11 cellular contexts compared by ENCODE assay signal in the genomic region with DNA sequence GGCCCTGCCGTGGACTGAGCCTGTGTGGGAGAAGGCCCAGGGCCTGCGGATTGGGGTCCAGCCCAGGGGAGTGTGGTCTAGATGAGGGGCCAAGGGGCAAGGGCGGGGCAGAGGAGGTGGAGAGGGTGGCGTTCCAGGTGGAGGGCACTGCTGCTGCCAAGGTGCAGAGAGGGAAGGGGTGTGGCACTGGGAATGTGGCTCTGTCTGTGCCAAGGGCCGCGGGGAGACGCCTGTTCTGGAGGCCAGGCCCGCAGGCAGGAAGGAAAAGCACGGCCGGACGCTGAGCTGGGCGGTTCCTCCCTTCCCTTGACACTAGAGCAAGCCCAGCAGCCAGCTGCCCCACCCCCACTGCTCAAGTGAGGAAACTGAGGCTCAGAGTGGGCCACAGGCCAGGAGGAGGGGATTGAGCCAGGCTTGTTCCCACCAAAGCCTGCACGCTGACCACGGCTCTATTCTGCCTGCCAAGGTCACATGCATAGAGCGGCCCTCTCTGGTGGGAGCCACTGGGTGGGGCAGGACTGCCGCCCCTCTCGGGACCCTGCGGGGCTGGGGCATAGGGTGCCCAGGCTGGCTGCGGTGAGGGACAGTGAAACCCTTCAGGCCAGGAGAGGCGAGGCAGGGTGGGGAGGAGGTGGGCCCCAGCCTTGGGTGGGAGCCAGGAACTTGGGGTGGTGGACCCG. TPM values are rescaled to one million over a fixed set of nuclear protein-coding genes. Genes with fewer than 3 reads are reported as not detected.
DNase-seq lines count a peak whose midpoint lies in the region; ATAC-seq and TF ChIP-seq lines count a peak whose summit lies in the region.
"Had no signal": no experiment of that assay in that cellular context is flagged by ENCODE, and none has a peak within 500 bp of the region (broad histone marks: within the 10 kb centered on the region; RNA-seq: fewer than 3 reads in every experiment).

No MANE protein-coding gene starts in this region.

- peak overlapping the region; percentile 58 for H3K4me3 Mint-ChIP-seq in MCF 10A (ENCODE audit: unreplicated experiment)
- H3K4me3 Mint-ChIP-seq: T-helper 1 cell treated with Interleukin-12 subunit alpha and Interleukin-12 subunit beta and Interleukin-4 antibody, amounts not matched to agents 30 μg/mL and 1 μg/mL, for 36 hours had no signal

- CTCF ChIA-PET in MCF 10A (lab: Yijun Ruan, JAX), result interaction anchor here (0.6 kb wide), 1 partner anchor 33 kb away, joined by 3 read pairs; no protein-coding TSS in a partner anchor
- CTCF ChIA-PET in mammary epithelial cell (lab: Charles Lee; ENCODE audit: low non-redundant PET), result no interaction called here

- H2AFZ ChIP-seq in mammary epithelial cell (ENCODE audit: low read depth, low read length), result no peak overlapping the region

- POLR2A ChIA-PET in MCF 10A (lab: Yijun Ruan, JAX), result interaction anchor here (0.6 to 2.2 kb wide), 4 partner anchors 9 to 45 kb away, joined by 3 to 12 read pairs (median 6); no protein-coding TSS in a partner anchor

- dilution Hi-C loops in mammary epithelial cell (cut with HindIII; ENCODE audit: low sequenced_read_pairs), result no loop called here

- BruUV-seq in MCF 10A (replicated peaks; lab: Mats Ljungman, UMichigan), result no TSS peak
- no TSS peak for BruUV-seq in mammary epithelial cell (replicated peaks; lab: Mats Ljungman, UMichigan)

- peak overlapping the region; percentile 89 for H3K27ac Mint-ChIP-seq in MCF 10A (ENCODE audit: low read depth, unreplicated experiment)
- H3K27ac Mint-ChIP-seq: T-helper 1 cell treated with Interleukin-12 subunit alpha and Interleukin-12 subunit beta and Interleukin-4 antibody, amounts not matched to agents 30 μg/mL and 1 μg/mL, for 36 hours had no signal

- TF ChIP-seq CTCF in MCF 10A (IDR thresholded peaks at IDR 0.05; ENCODE audit: unreplicated experiment) (no peak), mammary epithelial cell (conservative IDR thresholded peaks at IDR 0.05 in 1 of 2, IDR thresholded peaks at IDR 0.05 in 1 of 2; ENCODE audit: extremely low read depth in 1 of 2, insufficient read depth in 1 of 2, low read depth in 1 of 2, low read length in 2 of 2) (no peak), esophagus squamous epithelium (IDR thresholded peaks at IDR 0.05) (no peak), vagina (IDR thresholded peaks at IDR 0.05) (no peak)

- H3K27me3 Mint-ChIP-seq in MCF 10A (ENCODE audit: insufficient read depth, unreplicated experiment), result no peaks in the 10 kb centered on the region

- no peak overlapping the region for H3K27ac ChIP-seq in mammary epithelial cell (ENCODE audit: insufficient read depth, low read depth, low read length)
- H3K27ac ChIP-seq in esophagus squamous epithelium, result peak overlapping the region; percentile 57 to 91 (median 78)
- H3K27ac ChIP-seq in vagina, result peak overlapping the region; percentile 81

- ATAC-seq in HG03442 (IDR thresholded peaks at IDR 0.05; ENCODE audit: unreplicated experiment), result no peak
- no peak for ATAC-seq in HG03520 (IDR thresholded peaks at IDR 0.05; ENCODE audit: unreplicated experiment)

- peak; percentile 70 for DNase-seq in MCF 10A (ENCODE audit: unreplicated experiment)
- no peak for DNase-seq in mammary epithelial cell
- no peak for DNase-seq in esophagus squamous epithelium (lab: John Stamatoyannopoulos, UW)
- DNase-seq in vagina (ENCODE audit: extremely low spot score in 2 of 2), result no peak
- no peak for DNase-seq in cortex of kidney (lab: John Stamatoyannopoulos, UW)
- DNase-seq: NCI-H69; stimulated activated CD4-positive, alpha-beta T cell treated with anti-CD3 and anti-CD28 coated beads, Interleukin-12 subunit alpha, Interleukin-12 subunit beta, amount 100 ng/mL, for 4 hours had no signal

- no peaks in the 10 kb centered on the region for H3K9me3 Mint-ChIP-seq in MCF 10A (ENCODE audit: unreplicated experiment)
- H3K9me3 Mint-ChIP-seq: T-helper 1 cell treated with Interleukin-12 subunit alpha and Interleukin-12 subunit beta and Interleukin-4 antibody, amounts not matched to agents 30 μg/mL and 1 μg/mL, for 36 hours had no signal

- intact Hi-C loops in MCF 10A (cut with micrococcal nuclease), result no loop called here
- intact Hi-C loops in mammary epithelial cell (cut with micrococcal nuclease), result no loop called here
- intact Hi-C loops in esophagus squamous epithelium (cut with DNase I), result no loop called here
- intact Hi-C loops in vagina (cut with DNase I), result no loop called here

- peaks cover 37% of the 10 kb centered on the region for H3K4me1 Mint-ChIP-seq in MCF 10A (ENCODE audit: insufficient read depth, unreplicated experiment)

- no peaks in the 10 kb centered on the region for H3K79me2 ChIP-seq in mammary epithelial cell (ENCODE audit: insufficient read depth, low read length)

- TF ChIP-seq POLR2A in esophagus squamous epithelium (IDR thresholded peaks at IDR 0.05), result no peak
- no peak for TF ChIP-seq POLR2A in vagina (IDR thresholded peaks at IDR 0.05)

- H3K4me1 ChIP-seq in mammary epithelial cell (ENCODE audit: insufficient read depth, low read length) (peaks cover 8% of the 10 kb centered on the region), esophagus squamous epithelium (peaks cover 58 to 95% (median 88%) of the 10 kb centered on the region in 3 donors), mucosa of stomach (ENCODE audit: control insufficient read depth, insufficient read depth, low read length) (peaks cover 86% of the 10 kb centered on the region), vagina (peaks cover 90% of the 10 kb centered on the region)

- no peaks in the 10 kb centered on the region for H3K36me3 Mint-ChIP-seq in MCF 10A (ENCODE audit: insufficient read depth, unreplicated experiment)

- H3K9ac ChIP-seq in mammary epithelial cell (ENCODE audit: insufficient read depth, low read length), result no peak overlapping the region
- peak overlapping the region; percentile 54 for H3K9ac ChIP-seq in mucosa of stomach (ENCODE audit: low read length)

- no peaks in the 10 kb centered on the region for H3K27me3 ChIP-seq in mammary epithelial cell (ENCODE audit: insufficient read depth, low read length)
- no peaks in the 10 kb centered on the region for H3K27me3 ChIP-seq in esophagus squamous epithelium
- H3K27me3 ChIP-seq in mucosa of stomach (ENCODE audit: control insufficient read depth, insufficient read depth, low read length), result no peaks in the 10 kb centered on the region
- H3K27me3 ChIP-seq in vagina, result no peaks in the 10 kb centered on the region

- H3K4me2 ChIP-seq in mammary epithelial cell (ENCODE audit: insufficient read depth, low read depth, low read length), result no peak overlapping the region

- WGBS in mammary epithelial cell (ENCODE audit: low coverage, missing lambda C conversion rate), result 93% methylated on average over 8 of the region's 21 CpGs
- 22 to 26% methylated on average over 6 to 10 of the region's 21 CpGs for WGBS in esophagus squamous epithelium, 2 donors

- no peaks in the 10 kb centered on the region for H3K9me3 ChIP-seq in mammary epithelial cell (replicated peaks; ENCODE audit: insufficient read depth, low read length)
- no peaks in the 10 kb centered on the region for H3K9me3 ChIP-seq in esophagus squamous epithelium
- H3K9me3 ChIP-seq in mucosa of stomach (ENCODE audit: control insufficient read depth, low read length), result no peaks in the 10 kb centered on the region
- no peaks in the 10 kb centered on the region for H3K9me3 ChIP-seq in vagina

- H3K4me3 ChIP-seq in mammary epithelial cell (replicated peaks in 1 of 3; ENCODE audit: insufficient read depth in 1 of 3, low read depth in 2 of 3, low read length in 3 of 3) (no peak overlapping the region), esophagus squamous epithelium (peak overlapping the region in 1 of 4 donors; percentile 40), mucosa of stomach (ENCODE audit: low read length) (no peak overlapping the region), vagina (no peak overlapping the region)

- no peaks in the 10 kb centered on the region for H4K20me1 ChIP-seq in mammary epithelial cell (ENCODE audit: insufficient read depth, low read length)

- in situ Hi-C loops in mammary epithelial cell (cut with MboI; ENCODE audit: low sequenced_read_pairs in 2 of 2), result no loop called here

- H3K36me3 ChIP-seq in mammary epithelial cell (ENCODE audit: insufficient read depth, low read length) (no peaks in the 10 kb centered on the region), esophagus squamous epithelium (no peaks in the 10 kb centered on the region), mucosa of stomach (ENCODE audit: control insufficient read depth, insufficient read depth, low read length) (no peaks in the 10 kb centered on the region), vagina (no peaks in the 10 kb centered on the region)

RNA-seq across cellular contexts. Expression of gene SH3BP2, which starts 13.0 kb away (rescaled TPM):
- total RNA-seq in MCF 10A (2022) (48.4 and 57.9 TPM in 2 replicates), mammary epithelial cell (10 to 100 TPM; 14.4 to 26.7 TPM), esophagus squamous epithelium (10 to 100 TPM; 13.5 to 36.8 (median 34.0) TPM), vagina (102 TPM)
- polyA plus RNA-seq in mammary epithelial cell, result 8.4 TPM
- polyA minus RNA-seq in mammary epithelial cell, result 12.4 TPM

RNA-seq across cellular contexts. Expression of gene ADD1, which starts 37.8 kb away (rescaled TPM):
- 131 and 161 TPM in 2 replicates for total RNA-seq in MCF 10A (2022)
- 100 to 1,000 TPM; 112 to 167 TPM for total RNA-seq in mammary epithelial cell
- 94.4 TPM for polyA plus RNA-seq in mammary epithelial cell
- 232 TPM for polyA minus RNA-seq in mammary epithelial cell
- total RNA-seq in esophagus squamous epithelium, result 100 to 1,000 TPM in 2 of 4 donors, 10 to 100 TPM in 2; 81.7 to 144 (median 103) TPM
- 228 TPM for total RNA-seq in vagina

RNA-seq across cellular contexts. Expression of gene TNIP2, which starts 49.7 kb away (rescaled TPM):
- total RNA-seq in MCF 10A (2022) (40.5 and 46.1 TPM in 2 replicates), mammary epithelial cell (10 to 100 TPM; 21.8 to 32.5 TPM), esophagus squamous epithelium (10 to 100 TPM; 40.1 to 58.2 (median 45.5) TPM), vagina (57.0 TPM)
- polyA plus RNA-seq in mammary epithelial cell, result 22.9 TPM
- polyA minus RNA-seq in mammary epithelial cell, result 10.9 TPM
